ENCODE assay signal across 1 cellular context in genomic region chr7:7131273-7131672, GRCh38.
TF ChIP-seq lines count a peak whose summit lies in the region.

No MANE protein-coding gene starts in this region.

TF ChIP-seq in H1, 55 proteins besides CTCF, POLR2A, EP300 and RAD21:
- TF ChIP-seq TBP (IDR thresholded peaks at IDR 0.05; ENCODE audit: low read depth, low read length) (no peak), CTBP2 (IDR thresholded peaks at IDR 0.05; ENCODE audit: borderline replicate concordance, insufficient read depth, insufficient read length, low read length) (peak; percentile 37), POLR2AphosphoS5 (IDR thresholded peaks at IDR 0.05; ENCODE audit: low read depth, low read length) (no peak), BRCA1 (IDR thresholded peaks at IDR 0.05; ENCODE audit: low read depth, low read length) (no peak), TEAD4 (IDR thresholded peaks at IDR 0.05; ENCODE audit: low read depth, low read length) (no peak), TCF12 (IDR thresholded peaks at IDR 0.05; ENCODE audit: low read depth, low read length) (no peak)
TF ChIP-seq in H1: peak in this region for 1.
